ENCODE assay signal across 10 cellular contexts in genomic region chr11:69949327-69949726, GRCh38.
DNase-seq lines count a peak whose midpoint lies in the region; ATAC-seq and TF ChIP-seq lines count a peak whose summit lies in the region.
"Had no signal": no experiment of that assay in that cellular context is flagged by ENCODE, and none has a peak within 500 bp of the region (broad histone marks: within the 10 kb centered on the region; RNA-seq: fewer than 3 reads in every experiment).

No MANE protein-coding gene starts in this region.

- no peaks in the 10 kb centered on the region for H3K9me2 ChIP-seq in hepatocyte (replicated peaks; ENCODE audit: insufficient read depth)

- H3K36me3 ChIP-seq in hepatocyte (replicated peaks; ENCODE audit: insufficient read depth, low read depth) (no peaks in the 10 kb centered on the region), upper lobe of left lung (no peaks in the 10 kb centered on the region)
- H3K36me3 ChIP-seq: prostate gland had no signal

- peak overlapping the region; percentile 38 for H3K4me2 ChIP-seq in hepatocyte

- no peaks in the 10 kb centered on the region for H3K9me3 ChIP-seq in hepatocyte (ENCODE audit: low read depth)
- H3K9me3 ChIP-seq in upper lobe of left lung: peaks cover 0 to 8% (median 0%) of the 10 kb centered on the region in 4 donors
- H3K9me3 ChIP-seq: prostate gland had no signal

- TF ChIP-seq POLR2A in upper lobe of left lung (IDR thresholded peaks at IDR 0.05): no peak

- H2AFZ ChIP-seq in hepatocyte: no peak overlapping the region

- TF ChIP-seq EP300 in upper lobe of left lung (IDR thresholded peaks at IDR 0.05): no peak

- H3K27ac ChIP-seq in hepatocyte (peak overlapping the region; percentile 95), upper lobe of left lung (no peak overlapping the region)
- H3K27ac ChIP-seq: prostate gland, SK-N-MC had no signal

- H3K4me1 ChIP-seq in hepatocyte (ENCODE audit: insufficient read depth) (peaks cover 22% of the 10 kb centered on the region), upper lobe of left lung (peaks cover 0 to 5% (median 2%) of the 10 kb centered on the region in 4 donors)
- H3K4me1 ChIP-seq: prostate gland had no signal

- no peaks in the 10 kb centered on the region for H3K79me2 ChIP-seq in hepatocyte

- H4K20me1 ChIP-seq in hepatocyte (ENCODE audit: insufficient read depth, poor library complexity, severe bottlenecking): no peaks in the 10 kb centered on the region

- peak; percentile 20 to 78 for ATAC-seq in upper lobe of left lung (ENCODE audit: low FRiP score in 2 of 2)
- ATAC-seq in activated CD4-positive, CD25-positive, alpha-beta regulatory T cell treated with anti-CD3 and anti-CD28 coated beads, Interleukin-2, amount 50 U/mL, for 24 hours: no peak

- 59% methylated on average over 4 of the region's 6 CpGs for WGBS in hepatocyte (ENCODE audit: low lambda C conversion rate, missing lambda C conversion rate)
- 70 to 100% methylated on average over 1 to 6 of the region's 6 CpGs for WGBS in upper lobe of left lung, 2 donors

- DNase-seq in HS-27A (ENCODE audit: low read depth) (peak; percentile 55), astrocyte of the hippocampus (ENCODE audit: low read depth, low spot score) (peak; percentile 93), hepatocyte (ENCODE audit: low spot score) (peak; percentile 83), upper lobe of left lung (no peak)
- no peak for DNase-seq in stimulated activated CD4-positive, alpha-beta T cell treated with anti-CD3 and anti-CD28 coated beads, Interleukin-1b, Interleukin-23, amount 100 ng/mL, for 48 hours
- DNase-seq in stimulated activated naive CD4-positive, alpha-beta T cell treated with Interleukin-2 at 50 U/mL for 16 hours (lab: John Stamatoyannopoulos, UW): no peak
- DNase-seq: Kasumi-1 had no signal

- H3K27me3 ChIP-seq in hepatocyte: no peaks in the 10 kb centered on the region
- no peaks in the 10 kb centered on the region for H3K27me3 ChIP-seq in upper lobe of left lung

- TF ChIP-seq CTCF in hepatocyte (IDR thresholded peaks at IDR 0.05; ENCODE audit: poor library complexity) (no peak), upper lobe of left lung (IDR thresholded peaks at IDR 0.05) (no peak)

- no peak overlapping the region for H3K4me3 ChIP-seq in hepatocyte
- no peak overlapping the region for H3K4me3 ChIP-seq in upper lobe of left lung
- H3K4me3 ChIP-seq: prostate gland, SK-N-MC had no signal

Comparison
In these comparisons a context has a peak if more than half of its experiments do, and no peak if none do; other contexts are left out.
1. DNase-seq: peak in HS-27A (single experiment), astrocyte of the hippocampus (single experiment) and hepatocyte (single experiment); none in upper lobe of left lung (0 of 2), stimulated activated CD4-positive, alpha-beta T cell treated with anti-CD3 and anti-CD28 coated beads, Interleukin-1b, Interleukin-23, amount 100 ng/mL, for 48 hours (single experiment) and stimulated activated naive CD4-positive, alpha-beta T cell treated with Interleukin-2 at 50 U/mL for 16 hours (single experiment).
2. ATAC-seq: peak in upper lobe of left lung (2 of 2); none in activated CD4-positive, CD25-positive, alpha-beta regulatory T cell treated with anti-CD3 and anti-CD28 coated beads, Interleukin-2, amount 50 U/mL, for 24 hours (0 of 2).